ENCODE assay signal across 1 cellular context in genomic region chr10:99328579-99329237, GRCh38.
TF ChIP-seq lines count a peak whose summit lies in the region.

No MANE protein-coding gene starts in this region.

TF ChIP-seq in IMR-90, 13 proteins besides CTCF, POLR2A, EP300 and RAD21 (continued from another document):
- TF ChIP-seq MXI1 (IDR thresholded peaks at IDR 0.05; ENCODE audit: borderline replicate concordance, low read depth, low read length) = no peak
